ENCODE assay signal across 9 cellular contexts in the genomic region with DNA sequence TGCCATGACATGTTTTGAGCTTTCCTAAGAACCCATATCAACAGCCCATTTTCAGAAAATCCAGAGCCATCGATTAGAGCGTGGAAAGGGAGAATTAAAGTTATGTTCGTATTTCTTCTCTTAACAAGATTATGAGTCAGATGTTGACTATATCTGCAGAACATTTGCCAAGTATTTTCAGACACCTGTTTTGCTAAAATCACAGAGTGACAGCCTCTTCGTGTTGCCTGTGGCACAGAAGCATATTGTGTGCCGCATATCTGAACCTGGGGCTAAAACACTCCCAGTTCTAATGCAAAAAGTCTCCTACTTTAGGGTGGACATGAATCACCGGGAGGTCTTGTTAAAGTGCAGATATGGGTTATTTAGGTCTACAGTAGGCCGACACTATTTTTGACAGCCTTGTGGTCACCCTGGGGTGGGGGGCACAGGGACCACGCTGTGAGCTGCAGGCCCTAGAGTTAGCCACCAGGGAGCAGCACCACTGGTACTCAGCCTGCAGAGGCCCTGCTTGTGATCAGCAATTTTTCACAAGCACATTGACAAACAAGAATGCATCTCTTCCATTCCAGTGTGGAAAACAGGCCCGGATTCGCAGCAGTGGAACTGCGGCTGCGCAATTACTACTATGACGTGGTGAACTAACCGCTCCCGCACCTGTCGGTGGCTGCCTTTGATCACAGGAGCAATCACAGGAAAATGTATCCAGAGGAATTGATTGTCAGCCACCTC.
DNase-seq lines count a peak whose midpoint lies in the region; ATAC-seq, FAIRE-seq and TF ChIP-seq lines count a peak whose summit lies in the region.
"Had no signal": no experiment of that assay in that cellular context is flagged by ENCODE, and none has a peak within 500 bp of the region (broad histone marks: within the 10 kb centered on the region; RNA-seq: fewer than 3 reads in every experiment).

No MANE protein-coding gene starts in this region.

- DNase-seq in ELF-1 (ENCODE audit: low read depth, low spot score) (peak; percentile 46), bronchial epithelial cell (ENCODE audit: low read depth) (no peak), neural crest cell (ENCODE audit: low read depth, low spot score) (peak; percentile 17), NCI-H226 (no peak), NCI-H2171 (lab: John Stamatoyannopoulos, UW) (no peak), AML-193 (lab: John Stamatoyannopoulos, UW) (no peak)
- DNase-seq in Jurkat, Clone E6-1 (ENCODE audit: low read depth, low spot score) = peak; percentile 14

- no peaks in the 10 kb centered on the region for H3K36me3 Mint-ChIP-seq in neural crest cell (ENCODE audit: low read depth)

- TF ChIP-seq CTCF in bronchial epithelial cell (IDR thresholded peaks at IDR 0.05; ENCODE audit: insufficient read depth, low read length, severe bottlenecking) (peak; percentile 68), neural crest cell (conservative IDR thresholded peaks at IDR 0.05) (peak; percentile 69)

- no peak overlapping the region for H3K4me3 ChIP-seq in Jurkat, Clone E6-1 (ENCODE audit: low read length)
- H3K4me3 ChIP-seq in bronchial epithelial cell (ENCODE audit: low read depth, low read length) = no peak overlapping the region
- H3K4me3 ChIP-seq: thoracic aorta had no signal

- no peak for ATAC-seq in GM19351 (IDR thresholded peaks at IDR 0.05; ENCODE audit: unreplicated experiment)

- FAIRE-seq in bronchial epithelial cell (lab: Jason Lieb, UNC) = no peak

- peaks cover under 1% of the 10 kb centered on the region for H3K4me1 Mint-ChIP-seq in neural crest cell

- peaks cover 3% of the 10 kb centered on the region for H3K36me3 ChIP-seq in bronchial epithelial cell (ENCODE audit: control insufficient read depth, insufficient read depth, low read length)
- H3K36me3 ChIP-seq: thoracic aorta had no signal

- no peaks in the 10 kb centered on the region for H3K9me3 Mint-ChIP-seq in neural crest cell

- H3K27ac Mint-ChIP-seq in neural crest cell (ENCODE audit: unreplicated experiment) = no peak overlapping the region

- no peaks in the 10 kb centered on the region for H3K27me3 ChIP-seq in bronchial epithelial cell (ENCODE audit: control insufficient read depth, insufficient read depth, low read length)

- H3K27me3 Mint-ChIP-seq in neural crest cell (ENCODE audit: low read depth) = peaks cover 2% of the 10 kb centered on the region

- H3K4me3 Mint-ChIP-seq in neural crest cell = no peak overlapping the region

Comparison
In these comparisons a context has a peak if more than half of its experiments do, and no peak if none do; other contexts are left out.
1. DNase-seq: peak in ELF-1 (single experiment), Jurkat, Clone E6-1 (single experiment) and neural crest cell (single experiment); none in bronchial epithelial cell (single experiment), NCI-H226 (single experiment), NCI-H2171 (single experiment) and AML-193 (0 of 2).